Comparison of ENCODE assay signal across 24 cellular contexts in genomic region chr2:168404764-168405163, GRCh38.
"Had no signal": no experiment of that assay in that cellular context is flagged by ENCODE, and none has a peak within 500 bp of the region (broad histone marks: within the 10 kb centered on the region; RNA-seq: fewer than 3 reads in every experiment).

No MANE protein-coding gene starts in this region.

- H3K9me3 ChIP-seq: gastrocnemius medialis, testis had no signal

- DNase-seq: activated CD4-positive, alpha-beta memory T cell treated with anti-CD3 and anti-CD28 coated beads, Interleukin-2, amount 10 ng/mL, durations not matched to agents 7 days and 5 days; activated CD4-positive, alpha-beta T cell treated with anti-CD3 and anti-CD28 coated beads, Interleukin-2, amount 10 ng/mL, durations not matched to agents 24 days and 14 days; activated CD4-positive, CD25-positive, alpha-beta regulatory T cell treated with anti-CD3 and anti-CD28 coated beads, Interleukin-2, amount 50 U/mL, for 72 hours; activated CD8-positive, alpha-beta memory T cell treated with anti-CD3 and anti-CD28 coated beads, Interleukin-2, amount 50 U/mL, for 48 hours; activated gamma-delta T cell; activated T-cell treated with anti-CD3 and anti-CD28 coated beads, Interleukin-2, amount 50 U/mL, for 24 hours; anterior cingulate cortex; effector memory CD8-positive, alpha-beta T cell; erythroblast; gastrocnemius medialis; glutamatergic neuron; kidney; midbrain; natural killer cell; occipital lobe; posterior cingulate gyrus; right cardiac atrium; stimulated activated CD4-positive, alpha-beta T cell treated with anti-CD3 and anti-CD28 coated beads, Interleukin-2, amount 100 ng/mL, for 48 hours; stimulated activated naive CD4-positive, alpha-beta T cell treated with Interleukin-2 at 50 U/mL for 16 hours; T-helper 17 cell; testis; trophoblast cell; uterus had no signal

- H3K36me3 ChIP-seq: gastrocnemius medialis, neural progenitor cell, uterus had no signal

- H3K27ac ChIP-seq: gastrocnemius medialis, neural progenitor cell, testis, uterus had no signal

- H3K4me3 ChIP-seq: gastrocnemius medialis, neural progenitor cell, testis, uterus had no signal

- H3K4me2 ChIP-seq: neural progenitor cell had no signal

- H3K9ac ChIP-seq: neural progenitor cell had no signal

- ATAC-seq: effector memory CD8-positive, alpha-beta T cell; gastrocnemius medialis; natural killer cell; right cardiac atrium; T-helper 17 cell had no signal

- H2AFZ ChIP-seq: neural progenitor cell had no signal

- H3K27me3 ChIP-seq: gastrocnemius medialis, neural progenitor cell, testis, uterus had no signal

- H3K4me1 ChIP-seq: gastrocnemius medialis, neural progenitor cell, testis, uterus had no signal
